Comparison of ENCODE assay signal across 23 cellular contexts in the genomic region with DNA sequence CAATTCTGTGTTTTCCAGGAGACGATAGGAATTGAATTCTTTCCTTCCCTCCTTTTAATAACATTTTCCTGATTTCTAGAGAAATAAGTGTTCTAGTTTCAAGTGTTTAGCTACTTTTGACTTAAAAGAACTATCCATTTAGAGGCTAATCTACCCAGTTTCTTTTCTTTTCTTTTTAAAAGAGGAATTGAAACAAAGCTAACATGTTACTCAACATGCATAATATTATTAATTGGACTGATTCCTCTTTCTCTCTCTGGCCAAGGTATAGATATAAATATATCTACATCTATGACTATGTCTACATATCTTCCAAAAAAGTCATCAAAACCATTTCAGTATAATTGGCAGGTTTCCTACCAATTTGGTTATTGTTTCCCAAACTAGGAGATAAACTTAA.
DNase-seq lines count a peak whose midpoint lies in the region; ATAC-seq and TF ChIP-seq lines count a peak whose summit lies in the region.
"Had no signal": no experiment of that assay in that cellular context is flagged by ENCODE, and none has a peak within 500 bp of the region (broad histone marks: within the 10 kb centered on the region; RNA-seq: fewer than 3 reads in every experiment).

No MANE protein-coding gene starts in this region.

- no peak for DNase-seq in NCI-H1694 (lab: John Stamatoyannopoulos, UW)
- DNase-seq in NCI-H524 treated with DMSO at 0.1 percent for 48 hours (lab: John Stamatoyannopoulos, UW) = no peak
- no peak for DNase-seq in NCI-H2029 treated with DMSO at 0.1 percent for 48 hours (lab: John Stamatoyannopoulos, UW)
- no peak for DNase-seq in SIG-M5 (lab: John Stamatoyannopoulos, UW)
- DNase-seq: activated CD4-positive, alpha-beta T cell treated with anti-CD3 and anti-CD28 coated beads for 4 hours; activated T-cell treated with anti-CD3 and anti-CD28 coated beads, Interleukin-2, amount 50 U/mL, for 48 hours; anterior cingulate cortex; BE2C; Caco-2; islet precursor cell; KG1; NCI-H1048; NCI-H2081; NCI-H446 treated with DMSO at 0.1 percent for 48 hours; nephron progenitor cell; posterior cingulate gyrus; substantia nigra; T-helper 17 cell had no signal

- no peak for TF ChIP-seq POLR2A in GM18505 (IDR thresholded peaks at IDR 0.05; ENCODE audit: borderline replicate concordance, extremely low read depth, insufficient read depth, insufficient read length)

- ATAC-seq in GM18505 (IDR thresholded peaks at IDR 0.05; ENCODE audit: unreplicated experiment) (peak; percentile 80), GM19467 (IDR thresholded peaks at IDR 0.05; ENCODE audit: unreplicated experiment) (peak; percentile 58), HG02885 (IDR thresholded peaks at IDR 0.05; ENCODE audit: poor library complexity, unreplicated experiment) (peak; percentile 52), HG03575 (IDR thresholded peaks at IDR 0.05; ENCODE audit: extremely low read depth, insufficient number of reproducible peaks, low FRiP score, unreplicated experiment) (peak; percentile 67)
- ATAC-seq: sciatic nerve, T-helper 17 cell had no signal
